In the genomic region with DNA sequence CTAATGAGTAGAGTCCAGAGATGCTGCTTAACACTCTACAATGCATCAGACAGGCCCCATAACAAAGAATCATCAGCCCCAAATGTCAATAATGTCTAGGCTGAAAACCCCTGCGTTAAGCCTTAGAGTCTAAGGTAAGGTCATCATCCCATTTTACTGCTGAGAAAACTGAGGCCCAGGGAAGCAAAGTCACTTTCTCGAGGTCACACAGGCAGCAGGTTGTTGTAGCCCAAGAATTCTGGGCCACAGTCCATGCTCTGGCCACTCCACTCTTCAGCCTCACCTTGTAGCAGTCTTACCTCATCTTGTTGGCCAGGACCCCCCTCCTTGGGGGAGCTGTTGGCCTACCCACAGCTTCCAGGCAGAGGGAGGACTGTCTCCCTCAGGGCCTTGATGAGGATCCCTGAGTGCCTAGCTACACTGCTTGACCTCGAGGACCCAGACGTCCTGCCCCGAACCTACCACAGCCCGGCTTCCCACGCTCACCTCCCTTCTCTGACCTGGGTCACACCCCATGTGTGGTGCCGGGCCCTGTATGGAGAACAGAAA, we compare ENCODE assay signal across 11 cellular contexts. TPM values are rescaled to one million over a fixed set of nuclear protein-coding genes. Genes with fewer than 3 reads are reported as not detected.
DNase-seq lines count a peak whose midpoint lies in the region; ATAC-seq and TF ChIP-seq lines count a peak whose summit lies in the region.
"Had no signal": no experiment of that assay in that cellular context is flagged by ENCODE, and none has a peak within 500 bp of the region (broad histone marks: within the 10 kb centered on the region; RNA-seq: fewer than 3 reads in every experiment).

No MANE protein-coding gene starts in this region.

- DNase-seq in cardiac muscle cell (ENCODE audit: low read depth in 1 of 2, low spot score in 1 of 2) (no peak), left cardiac atrium (no peak), memory B cell (ENCODE audit: low spot score in 2 of 2) (no peak), tibial nerve (ENCODE audit: low spot score in 2 of 2) (no peak), NOMO-1 treated with dmso at 0.1 percent for 144 hours (lab: John Stamatoyannopoulos, UW; ENCODE audit: unreplicated experiment) (no peak), NCI-H748 treated with DMSO at 0.1 percent for 48 hours (lab: John Stamatoyannopoulos, UW) (no peak), middle frontal gyrus (ENCODE audit: extremely low spot score, low spot score) (no peak)
- DNase-seq in activated naive CD8-positive, alpha-beta T cell treated with anti-CD3 and anti-CD28 coated beads, Interleukin-2, amount 50 U/mL, for 24 hours: no peak
- DNase-seq: activated naive CD4-positive, alpha-beta T cell treated with anti-CD3 and anti-CD28 coated beads, Interleukin-2, amount 50 U/mL, for 16 hours; NCI-H1436; NCI-H510A had no signal

- H3K36me3 Mint-ChIP-seq in activated naive CD8-positive, alpha-beta T cell treated with anti-CD3 and anti-CD28 coated beads, Interleukin-2, amount 50 U/mL, for 24 hours (ENCODE audit: low read depth): peaks cover 2% of the 10 kb centered on the region
- H3K36me3 Mint-ChIP-seq in memory B cell: peaks cover 2% of the 10 kb centered on the region

- H3K9me3 Mint-ChIP-seq in activated naive CD8-positive, alpha-beta T cell treated with anti-CD3 and anti-CD28 coated beads, Interleukin-2, amount 50 U/mL, for 24 hours: peaks cover 6% of the 10 kb centered on the region
- peaks cover 3% of the 10 kb centered on the region for H3K9me3 Mint-ChIP-seq in memory B cell

- TF ChIP-seq POLR2A in tibial nerve (IDR thresholded peaks at IDR 0.05): no peak

- no peak for TF ChIP-seq CTCF in cardiac muscle cell (IDR thresholded peaks at IDR 0.05; ENCODE audit: low read depth, low read length)
- no peak for TF ChIP-seq CTCF in tibial nerve (IDR thresholded peaks at IDR 0.05)

- H3K27me3 Mint-ChIP-seq in activated naive CD8-positive, alpha-beta T cell treated with anti-CD3 and anti-CD28 coated beads, Interleukin-2, amount 50 U/mL, for 24 hours: peaks cover 2% of the 10 kb centered on the region
- peaks cover 3% of the 10 kb centered on the region for H3K27me3 Mint-ChIP-seq in memory B cell

- TF ChIP-seq EP300 in tibial nerve (IDR thresholded peaks at IDR 0.05): no peak

- no peak overlapping the region for H3K4me3 Mint-ChIP-seq in activated naive CD8-positive, alpha-beta T cell treated with anti-CD3 and anti-CD28 coated beads, Interleukin-2, amount 50 U/mL, for 24 hours
- H3K4me3 Mint-ChIP-seq in memory B cell: peak overlapping the region; percentile 19

- no peak overlapping the region for H3K4me3 ChIP-seq in cardiac muscle cell
- H3K4me3 ChIP-seq in tibial nerve: no peak overlapping the region

- intact Hi-C loops in left cardiac atrium (cut with DNase I): no loop called here

- peaks cover 9% of the 10 kb centered on the region for H3K4me1 ChIP-seq in cardiac muscle cell (ENCODE audit: low read depth)
- peaks cover 0 to 25% (median 4%) of the 10 kb centered on the region in 4 donors for H3K4me1 ChIP-seq in tibial nerve

- H3K27ac ChIP-seq in cardiac muscle cell (peak overlapping the region; percentile 50), tibial nerve (peak overlapping the region in 3 of 4 donors; percentile 9 to 54 (median 29))

- H3K9me3 ChIP-seq in cardiac muscle cell (ENCODE audit: low read depth) (no peaks in the 10 kb centered on the region), tibial nerve (no peaks in the 10 kb centered on the region)

- WGBS in tibial nerve, 2 donors: 83 to 89% methylated on average over 8 of the region's 8 CpGs

- ATAC-seq in left cardiac atrium: no peak
- ATAC-seq in activated naive CD8-positive, alpha-beta T cell treated with anti-CD3 and anti-CD28 coated beads, Interleukin-2, amount 50 U/mL, for 24 hours: no peak
- no peak for ATAC-seq in memory B cell (ENCODE audit: low read depth)

- H3K27me3 ChIP-seq in cardiac muscle cell (no peaks in the 10 kb centered on the region), tibial nerve (no peaks in the 10 kb centered on the region)

- peaks cover 29% of the 10 kb centered on the region for H3K4me1 Mint-ChIP-seq in activated naive CD8-positive, alpha-beta T cell treated with anti-CD3 and anti-CD28 coated beads, Interleukin-2, amount 50 U/mL, for 24 hours
- H3K4me1 Mint-ChIP-seq in memory B cell: peaks cover 17% of the 10 kb centered on the region

- H3K36me3 ChIP-seq in cardiac muscle cell (no peaks in the 10 kb centered on the region), tibial nerve (no peaks in the 10 kb centered on the region)

- H3K27ac Mint-ChIP-seq in activated naive CD8-positive, alpha-beta T cell treated with anti-CD3 and anti-CD28 coated beads, Interleukin-2, amount 50 U/mL, for 24 hours: peak overlapping the region; percentile 57
- peak overlapping the region; percentile 46 for H3K27ac Mint-ChIP-seq in memory B cell

RNA-seq across cellular contexts. Expression of gene SMAD7, which starts 54.4 kb away (rescaled TPM):
- total RNA-seq in cardiac muscle cell (93.1 and 129 TPM in 2 replicates), left cardiac atrium (10 to 100 TPM; 17.1 to 49.0 TPM), tibial nerve (10 to 100 TPM; 34.3 to 56.8 (median 35.6) TPM)
- polyA plus RNA-seq in cardiac muscle cell: 60.1 and 80.8 TPM in 2 replicates
